ENCODE assay signal across 9 cellular contexts in the genomic region with DNA sequence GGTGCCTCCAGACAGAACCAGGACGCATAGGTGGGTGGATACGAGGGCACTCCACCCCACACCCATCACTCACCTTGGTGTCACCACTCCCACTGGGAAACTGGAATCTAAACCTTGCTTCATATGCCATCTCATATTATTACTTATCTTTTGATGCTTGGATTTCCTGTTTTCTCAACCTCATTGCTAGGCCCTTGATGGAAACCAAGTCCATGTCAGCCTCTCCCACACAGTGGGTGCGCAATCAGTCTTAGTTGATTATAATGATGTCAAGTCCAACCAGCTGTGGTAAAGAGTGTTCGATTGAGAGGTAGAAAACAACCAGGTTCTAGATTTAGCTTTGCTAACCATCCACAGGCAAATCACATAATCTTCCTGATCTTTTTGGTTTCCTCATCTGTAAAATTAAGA. TPM values are rescaled to one million over a fixed set of nuclear protein-coding genes. Genes with fewer than 3 reads are reported as not detected.
DNase-seq lines count a peak whose midpoint lies in the region; FAIRE-seq and TF ChIP-seq lines count a peak whose summit lies in the region.
"Had no signal": no experiment of that assay in that cellular context is flagged by ENCODE, and none has a peak within 500 bp of the region (broad histone marks: within the 10 kb centered on the region; RNA-seq: fewer than 3 reads in every experiment).

No MANE protein-coding gene starts in this region.

- H2AFZ ChIP-seq in keratinocyte (ENCODE audit: control insufficient read depth, low read length), result peak overlapping the region; percentile 81

- H3K27me3 ChIP-seq in keratinocyte (ENCODE audit: control insufficient read depth, extremely low read depth, insufficient read depth, low read length) (no peaks in the 10 kb centered on the region), stomach smooth muscle (ENCODE audit: control insufficient read depth in 1 of 2, insufficient read depth in 2 of 2, low read length in 2 of 2) (no peaks in the 10 kb centered on the region)

- H3K4me3 ChIP-seq in keratinocyte (ENCODE audit: control insufficient read depth in 2 of 3, extremely low read depth in 1 of 3, insufficient read depth in 2 of 3, low read depth in 1 of 3, low read length in 3 of 3) (peak overlapping the region; percentile 35 to 95 (median 63)), stomach smooth muscle (ENCODE audit: low read length in 2 of 2) (peak overlapping the region; percentile 84 to 95)

- H3K4me3 Mint-ChIP-seq in T-helper 1 cell treated with Interleukin-12 subunit alpha and Interleukin-12 subunit beta and Interleukin-4 antibody, amounts not matched to agents 30 μg/mL and 1 μg/mL, for 36 hours, result peak overlapping the region; percentile 95
- peak overlapping the region; percentile 89 for H3K4me3 Mint-ChIP-seq in activated T-helper 1 cell treated with anti-CD3 and anti-CD28 coated beads, Interleukin-12 subunit alpha, Interleukin-12 subunit beta, Interleukin-2, Interleukin-4 antibody, amounts not matched to agents 30 ng/mL and 10 ng/mL and 1 ng/mL, durations not matched to agents 14 hours and 24 hours and 36 hours

- H3K36me3 ChIP-seq in keratinocyte (ENCODE audit: control insufficient read depth in 2 of 2, extremely low read depth in 1 of 2, insufficient read depth in 2 of 2, low read length in 2 of 2) (peaks cover 0 to 3% of the 10 kb centered on the region in 2 experiments), stomach smooth muscle (ENCODE audit: control insufficient read depth in 2 of 2, insufficient read depth in 2 of 2, low read length in 2 of 2) (no peaks in the 10 kb centered on the region)

- dilution Hi-C loops in keratinocyte (cut with MboI; ENCODE audit: extremely low pct_ligation_motif_present, low sequenced_read_pairs), result no loop called here

- H3K36me3 Mint-ChIP-seq in T-helper 1 cell treated with Interleukin-12 subunit alpha and Interleukin-12 subunit beta and Interleukin-4 antibody, amounts not matched to agents 30 μg/mL and 1 μg/mL, for 36 hours (ENCODE audit: low read depth), result peaks cover 26% of the 10 kb centered on the region
- peaks cover 27% of the 10 kb centered on the region for H3K36me3 Mint-ChIP-seq in activated T-helper 1 cell treated with anti-CD3 and anti-CD28 coated beads, Interleukin-12 subunit alpha, Interleukin-12 subunit beta, Interleukin-2, Interleukin-4 antibody, amounts not matched to agents 30 ng/mL and 10 ng/mL and 1 ng/mL, durations not matched to agents 14 hours and 24 hours and 36 hours (ENCODE audit: low read depth)

- no peak for FAIRE-seq in keratinocyte (lab: Jason Lieb, UNC)
- FAIRE-seq: TTC549 had no signal

- no peaks in the 10 kb centered on the region for H3K9me1 ChIP-seq in keratinocyte (ENCODE audit: control insufficient read depth, extremely low read depth, insufficient read depth, low read length)

- H3K4me1 Mint-ChIP-seq in T-helper 1 cell treated with Interleukin-12 subunit alpha and Interleukin-12 subunit beta and Interleukin-4 antibody, amounts not matched to agents 30 μg/mL and 1 μg/mL, for 36 hours (ENCODE audit: low read depth), result peaks cover 30% of the 10 kb centered on the region
- peaks cover 47% of the 10 kb centered on the region for H3K4me1 Mint-ChIP-seq in activated T-helper 1 cell treated with anti-CD3 and anti-CD28 coated beads, Interleukin-12 subunit alpha, Interleukin-12 subunit beta, Interleukin-2, Interleukin-4 antibody, amounts not matched to agents 30 ng/mL and 10 ng/mL and 1 ng/mL, durations not matched to agents 14 hours and 24 hours and 36 hours (ENCODE audit: low read depth)

- no peaks in the 10 kb centered on the region for H3K9me3 Mint-ChIP-seq in T-helper 1 cell treated with Interleukin-12 subunit alpha and Interleukin-12 subunit beta and Interleukin-4 antibody, amounts not matched to agents 30 μg/mL and 1 μg/mL, for 36 hours
- no peaks in the 10 kb centered on the region for H3K9me3 Mint-ChIP-seq in activated T-helper 1 cell treated with anti-CD3 and anti-CD28 coated beads, Interleukin-12 subunit alpha, Interleukin-12 subunit beta, Interleukin-2, Interleukin-4 antibody, amounts not matched to agents 30 ng/mL and 10 ng/mL and 1 ng/mL, durations not matched to agents 14 hours and 24 hours and 36 hours

- no peak overlapping the region for H3K27ac ChIP-seq in keratinocyte (ENCODE audit: control insufficient read depth, insufficient read depth, low read length)
- H3K27ac ChIP-seq in stomach smooth muscle (ENCODE audit: low read length), result peak overlapping the region; percentile 77

- no peaks in the 10 kb centered on the region for H3K9me3 ChIP-seq in keratinocyte (ENCODE audit: control insufficient read depth, low read depth, low read length)
- no peaks in the 10 kb centered on the region for H3K9me3 ChIP-seq in stomach smooth muscle (ENCODE audit: control insufficient read depth in 2 of 2, low read length in 2 of 2)

- H3K4me2 ChIP-seq in keratinocyte (ENCODE audit: control insufficient read depth, extremely low read depth, insufficient read depth, low read depth, low read length), result peak overlapping the region; percentile 98

- H3K27me3 Mint-ChIP-seq in T-helper 1 cell treated with Interleukin-12 subunit alpha and Interleukin-12 subunit beta and Interleukin-4 antibody, amounts not matched to agents 30 μg/mL and 1 μg/mL, for 36 hours (ENCODE audit: low read depth), result no peaks in the 10 kb centered on the region
- H3K27me3 Mint-ChIP-seq in activated T-helper 1 cell treated with anti-CD3 and anti-CD28 coated beads, Interleukin-12 subunit alpha, Interleukin-12 subunit beta, Interleukin-2, Interleukin-4 antibody, amounts not matched to agents 30 ng/mL and 10 ng/mL and 1 ng/mL, durations not matched to agents 14 hours and 24 hours and 36 hours (ENCODE audit: insufficient read depth), result peaks cover 2% of the 10 kb centered on the region

- TF ChIP-seq CTCF in keratinocyte (optimal IDR thresholded peaks at IDR 0.05 in 1 of 3, IDR thresholded peaks at IDR 0.05 in 1 of 3, conservative IDR thresholded peaks at IDR 0.05 in 1 of 3; ENCODE audit: extremely low read depth in 1 of 3, insufficient read depth in 2 of 3, low read length in 3 of 3), result no peak

- peaks cover 33% of the 10 kb centered on the region for H3K79me2 ChIP-seq in keratinocyte (ENCODE audit: control insufficient read depth, insufficient read depth, low read length)

- DNase-seq in T-helper 1 cell (no peak), keratinocyte (ENCODE audit: low read depth, low spot score) (no peak), AG08395 (ENCODE audit: low spot score) (no peak), pons (ENCODE audit: low spot score) (no peak), mesenteric fat pad (ENCODE audit: low spot score) (no peak)
- no peak for DNase-seq in activated T-helper 1 cell treated with anti-CD3 and anti-CD28 coated beads, Interleukin-12 subunit alpha, Interleukin-12 subunit beta, Interleukin-2, Interleukin-4 antibody, amounts not matched to agents 30 ng/mL and 10 ng/mL and 1 ng/mL, durations not matched to agents 14 hours and 24 hours and 36 hours (ENCODE audit: low spot score)

- H3K9ac ChIP-seq in keratinocyte (ENCODE audit: control insufficient read depth, extremely low read depth, insufficient read depth, low read length) (peak overlapping the region; percentile 83), stomach smooth muscle (ENCODE audit: low read length in 2 of 2) (peak overlapping the region; percentile 77 to 80)

- no peaks in the 10 kb centered on the region for H4K20me1 ChIP-seq in keratinocyte (ENCODE audit: control insufficient read depth, extremely low read depth, insufficient read depth, low read length)

- H3K4me1 ChIP-seq in keratinocyte (ENCODE audit: control insufficient read depth, extremely low read depth, insufficient read depth, low read length), result peaks cover 9% of the 10 kb centered on the region
- H3K4me1 ChIP-seq in stomach smooth muscle (ENCODE audit: control insufficient read depth, insufficient read depth, low read length), result peaks cover 13% of the 10 kb centered on the region

- intact Hi-C loops in activated T-helper 1 cell treated with anti-CD3 and anti-CD28 coated beads, Interleukin-12 subunit alpha, Interleukin-12 subunit beta, Interleukin-2, Interleukin-4 antibody, amounts not matched to agents 30 ng/mL and 10 ng/mL and 1 ng/mL, durations not matched to agents 14 hours and 24 hours and 36 hours (cut with micrococcal nuclease), result loop anchor here (1.0 to 5.0 kb wide), 12 partner anchors 9 to 1288 kb away; a partner anchor contains a TSS

- H3K27ac Mint-ChIP-seq in T-helper 1 cell treated with Interleukin-12 subunit alpha and Interleukin-12 subunit beta and Interleukin-4 antibody, amounts not matched to agents 30 μg/mL and 1 μg/mL, for 36 hours, result peak overlapping the region; percentile 99
- peak overlapping the region; percentile 99 for H3K27ac Mint-ChIP-seq in activated T-helper 1 cell treated with anti-CD3 and anti-CD28 coated beads, Interleukin-12 subunit alpha, Interleukin-12 subunit beta, Interleukin-2, Interleukin-4 antibody, amounts not matched to agents 30 ng/mL and 10 ng/mL and 1 ng/mL, durations not matched to agents 14 hours and 24 hours and 36 hours

RNA-seq across cellular contexts. Expression of a gene that starts 0.6 kb away (rescaled TPM):
- total RNA-seq in activated T-helper 1 cell treated with anti-CD3 and anti-CD28 coated beads, Interleukin-12 subunit alpha, Interleukin-12 subunit beta, Interleukin-2, Interleukin-4 antibody, amounts not matched to agents 30 ng/mL and 10 ng/mL and 1 ng/mL, durations not matched to agents 14 hours and 24 hours and 36 hours, result 85.5 and 93.1 TPM in 2 replicates
- polyA plus RNA-seq in keratinocyte, result 6.9 to 10.4 TPM (median 7.3 TPM) in 3 replicates
- 7.4 TPM for polyA plus RNA-seq in keratinocyte (2011; ENCODE audit: low read depth)
- polyA plus RNA-seq in keratinocyte (2011; cell fraction: cytosol; rRNA removed), result 4.4 and 8.3 TPM in 2 replicates
- 13.2 and 18.0 TPM in 2 replicates for polyA plus RNA-seq in keratinocyte (2011; cell fraction: nucleus; rRNA removed)
- polyA plus RNA-seq in keratinocyte (2012; ENCODE audit: low replicate concordance), result 3.1 and 6.3 TPM in 2 replicates
- 4.7 to 24.5 TPM (median 11.7 TPM) in 3 replicates for polyA minus RNA-seq in keratinocyte
- 7.5 TPM for polyA minus RNA-seq in keratinocyte (2011; cell fraction: cytosol; rRNA and poly(A)+ RNA removed)
- polyA minus RNA-seq in keratinocyte (2011; cell fraction: nucleus; rRNA and poly(A)+ RNA removed), result 24.0 and 50.6 TPM in 2 replicates
- total RNA-seq in mesenteric fat pad, result 21.3 TPM
